20 cellular contexts compared by ENCODE assay signal in the genomic region with DNA sequence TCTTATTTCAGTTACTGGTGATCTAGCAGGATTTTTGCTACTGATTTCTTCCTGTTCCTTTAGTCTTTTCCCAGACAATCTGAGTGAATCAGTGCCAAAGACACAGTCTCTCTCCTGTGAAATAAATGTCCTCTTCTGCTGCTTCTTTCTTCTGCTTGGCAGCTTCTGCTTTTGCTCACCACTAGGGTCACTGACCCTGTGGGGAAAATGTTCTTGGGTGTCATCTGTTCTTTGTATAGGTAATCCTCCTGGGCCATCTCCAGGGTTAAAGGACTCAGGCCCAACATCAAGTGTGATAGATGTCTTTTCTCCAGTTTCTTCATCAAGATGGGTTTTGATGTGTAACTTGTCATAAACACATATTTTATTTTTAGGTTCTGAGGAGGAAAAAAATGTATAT. TPM values are rescaled to one million over a fixed set of nuclear protein-coding genes. Genes with fewer than 3 reads are reported as not detected.
DNase-seq lines count a peak whose midpoint lies in the region; ATAC-seq and TF ChIP-seq lines count a peak whose summit lies in the region.
"Had no signal": no experiment of that assay in that cellular context is flagged by ENCODE, and none has a peak within 500 bp of the region (broad histone marks: within the 10 kb centered on the region; RNA-seq: fewer than 3 reads in every experiment).

No MANE protein-coding gene starts in this region.

- H3K27me3 ChIP-seq in endodermal cell (ENCODE audit: control insufficient read depth, insufficient read depth, low read length, poor library complexity, severe bottlenecking): no peaks in the 10 kb centered on the region

- no peak for DNase-seq in activated T-cell treated with anti-CD3 and anti-CD28 coated beads, Interleukin-2, amount 50 U/mL, for 72 hours
- no peak for DNase-seq in activated T-cell treated with anti-CD3 and anti-CD28 coated beads, Interleukin-2, amount 50 U/mL, for 1 hour
- DNase-seq in NB4 (ENCODE audit: low read depth) (peak; percentile 14), endodermal cell (no peak), HCEC 1CT (no peak), SHP77 treated with DMSO at 0.1 percent for 48 hours (lab: John Stamatoyannopoulos, UW) (no peak)
- no peak for DNase-seq in activated naive CD8-positive, alpha-beta T cell treated with anti-CD3 and anti-CD28 coated beads, Interleukin-2, amount 50 U/mL, for 24 hours
- DNase-seq: COR-L47; DMS153; NCI-H1092; NCI-H226; NCI-H526; NK-92 treated with Interleukin-12 subunit alpha and Interleukin-12 subunit beta, amount 100 ng/mL, for 24 hours; OCI-M1; RPMI8226 had no signal

- TF ChIP-seq POLR2A in NB4 (IDR thresholded peaks at IDR 0.05; ENCODE audit: extremely low read depth, insufficient read length): no peak

- H3K27ac ChIP-seq in endodermal cell (ENCODE audit: low read depth, low read length): no peak overlapping the region
- H3K27ac ChIP-seq: A549, HL-60 had no signal

- peaks cover 10% of the 10 kb centered on the region for H3K4me1 ChIP-seq in endodermal cell (ENCODE audit: control insufficient read depth, insufficient read depth, low read length)

- no peak overlapping the region for H3K4me3 ChIP-seq in NB4 (ENCODE audit: low read depth, low read length)
- no peak overlapping the region for H3K4me3 ChIP-seq in endodermal cell (ENCODE audit: low read length)
- H3K4me3 ChIP-seq: A549 had no signal

- peak overlapping the region; percentile 6 for H3K27ac Mint-ChIP-seq in activated T-cell treated with anti-CD3 and anti-CD28 coated beads, Interleukin-2, amount 50 U/mL, for 72 hours
- no peak overlapping the region for H3K27ac Mint-ChIP-seq in endodermal cell
- no peak overlapping the region for H3K27ac Mint-ChIP-seq in activated naive CD8-positive, alpha-beta T cell treated with anti-CD3 and anti-CD28 coated beads, Interleukin-2, amount 50 U/mL, for 24 hours

- H3K27me3 Mint-ChIP-seq in activated T-cell treated with anti-CD3 and anti-CD28 coated beads, Interleukin-2, amount 50 U/mL, for 72 hours (ENCODE audit: low read depth): no peaks in the 10 kb centered on the region
- H3K27me3 Mint-ChIP-seq in endodermal cell (ENCODE audit: insufficient read depth): no peaks in the 10 kb centered on the region
- no peaks in the 10 kb centered on the region for H3K27me3 Mint-ChIP-seq in activated naive CD8-positive, alpha-beta T cell treated with anti-CD3 and anti-CD28 coated beads, Interleukin-2, amount 50 U/mL, for 24 hours
- H3K27me3 Mint-ChIP-seq: IgD-negative memory B cell had no signal

- H3K9me3 Mint-ChIP-seq in activated T-cell treated with anti-CD3 and anti-CD28 coated beads, Interleukin-2, amount 50 U/mL, for 72 hours: no peaks in the 10 kb centered on the region
- H3K9me3 Mint-ChIP-seq in endodermal cell: no peaks in the 10 kb centered on the region
- no peaks in the 10 kb centered on the region for H3K9me3 Mint-ChIP-seq in activated naive CD8-positive, alpha-beta T cell treated with anti-CD3 and anti-CD28 coated beads, Interleukin-2, amount 50 U/mL, for 24 hours
- H3K9me3 Mint-ChIP-seq: CD14-positive monocyte had no signal

- no peak for TF ChIP-seq CTCF in NB4 (IDR thresholded peaks at IDR 0.05; ENCODE audit: low read depth, low read length)
- TF ChIP-seq CTCF in endodermal cell (conservative IDR thresholded peaks at IDR 0.05): peak; percentile 56

- H3K36me3 Mint-ChIP-seq in activated T-cell treated with anti-CD3 and anti-CD28 coated beads, Interleukin-2, amount 50 U/mL, for 72 hours (ENCODE audit: insufficient read depth in 2 of 2): peaks cover 6 to 21% of the 10 kb centered on the region in 2 donors
- H3K36me3 Mint-ChIP-seq in endodermal cell (ENCODE audit: low read depth): peaks cover 39% of the 10 kb centered on the region
- peaks cover 40% of the 10 kb centered on the region for H3K36me3 Mint-ChIP-seq in activated naive CD8-positive, alpha-beta T cell treated with anti-CD3 and anti-CD28 coated beads, Interleukin-2, amount 50 U/mL, for 24 hours (ENCODE audit: low read depth)

- H3K4me3 Mint-ChIP-seq in activated T-cell treated with anti-CD3 and anti-CD28 coated beads, Interleukin-2, amount 50 U/mL, for 72 hours: no peak overlapping the region
- no peak overlapping the region for H3K4me3 Mint-ChIP-seq in endodermal cell
- no peak overlapping the region for H3K4me3 Mint-ChIP-seq in activated naive CD8-positive, alpha-beta T cell treated with anti-CD3 and anti-CD28 coated beads, Interleukin-2, amount 50 U/mL, for 24 hours
- H3K4me3 Mint-ChIP-seq: CD14-positive monocyte, IgD-negative memory B cell had no signal

- ATAC-seq in activated T-cell treated with anti-CD3 and anti-CD28 coated beads, Interleukin-2, amount 50 U/mL, for 72 hours (replicated peaks in 1 of 2): no peak
- ATAC-seq in activated naive CD8-positive, alpha-beta T cell treated with anti-CD3 and anti-CD28 coated beads, Interleukin-2, amount 50 U/mL, for 24 hours: no peak
- ATAC-seq: HCT116 had no signal

- H3K4me1 Mint-ChIP-seq in activated T-cell treated with anti-CD3 and anti-CD28 coated beads, Interleukin-2, amount 50 U/mL, for 72 hours (ENCODE audit: low read depth): peaks cover 37% of the 10 kb centered on the region
- H3K4me1 Mint-ChIP-seq in endodermal cell: peaks cover 8% of the 10 kb centered on the region
- peaks cover 19% of the 10 kb centered on the region for H3K4me1 Mint-ChIP-seq in activated naive CD8-positive, alpha-beta T cell treated with anti-CD3 and anti-CD28 coated beads, Interleukin-2, amount 50 U/mL, for 24 hours

- H3K9me3 ChIP-seq in endodermal cell (ENCODE audit: control insufficient read depth, low read length): no peaks in the 10 kb centered on the region
- H3K9me3 ChIP-seq: A549 had no signal

- H3K9ac ChIP-seq in endodermal cell (ENCODE audit: extremely low read depth, low read length, poor library complexity, severe bottlenecking): no peak overlapping the region

- H3K36me3 ChIP-seq in endodermal cell (ENCODE audit: control insufficient read depth, insufficient read depth, low read length): peaks cover 46% of the 10 kb centered on the region

RNA-seq across cellular contexts. Expression of a gene that starts 5.2 kb away (rescaled TPM):
- total RNA-seq in activated T-cell treated with anti-CD3 and anti-CD28 coated beads, Interleukin-2, amount 50 U/mL, for 72 hours: 10 to 100 TPM; 22.2 to 31.7 TPM
- total RNA-seq in endodermal cell: 10 to 100 TPM; 20.0 to 24.8 TPM
- 19.4 TPM for polyA plus RNA-seq in endodermal cell (2013, experiment 1 of 2)
- 12.1 TPM for polyA plus RNA-seq in endodermal cell (2013, experiment 2 of 2)

RNA-seq across cellular contexts. Expression of a gene that starts 5.3 kb away (rescaled TPM):
- 10 to 100 TPM; 62.6 to 78.2 TPM for total RNA-seq in activated T-cell treated with anti-CD3 and anti-CD28 coated beads, Interleukin-2, amount 50 U/mL, for 72 hours
- 10 to 100 TPM; 82.2 to 90.8 TPM for total RNA-seq in endodermal cell
- polyA plus RNA-seq in endodermal cell (2013, experiment 1 of 2): 61.9 TPM
- polyA plus RNA-seq in endodermal cell (2013, experiment 2 of 2): 65.7 TPM

RNA-seq across cellular contexts. Expression of a gene that starts 39.8 kb away (rescaled TPM):
- total RNA-seq in activated T-cell treated with anti-CD3 and anti-CD28 coated beads, Interleukin-2, amount 50 U/mL, for 72 hours: 10 to 100 TPM; 73.5 to 80.3 TPM
- 100 to 1,000 TPM; 106 to 120 TPM for total RNA-seq in endodermal cell
- polyA plus RNA-seq in endodermal cell (2013, experiment 1 of 2): 145 TPM
- polyA plus RNA-seq in endodermal cell (2013, experiment 2 of 2): 125 TPM

RNA-seq across cellular contexts. Expression of a gene that starts 42.7 kb away (rescaled TPM):
- 100 to 1,000 TPM in 1 of 2 donors, 10 to 100 TPM in 1; 79.5 to 110 TPM for total RNA-seq in activated T-cell treated with anti-CD3 and anti-CD28 coated beads, Interleukin-2, amount 50 U/mL, for 72 hours
- 100 to 1,000 TPM in 1 of 2 donors, 10 to 100 TPM in 1; 76.7 to 118 TPM for total RNA-seq in endodermal cell
- polyA plus RNA-seq in endodermal cell (2013, experiment 1 of 2): 138 TPM
- polyA plus RNA-seq in endodermal cell (2013, experiment 2 of 2): 132 TPM
- polyA plus RNA-seq: CD14-positive monocyte had no signal
